Comparison of ENCODE assay signal across 8 cellular contexts in genomic region chr11:62879150-62879549, GRCh38. TPM values are rescaled to one million over a fixed set of nuclear protein-coding genes. Genes with fewer than 3 reads are reported as not detected.
A peak's percentile ranks its signal among the peaks of the same experiment; 100 is the strongest.
DNase-seq lines count a peak whose midpoint lies in the region; ATAC-seq and TF ChIP-seq lines count a peak whose summit lies in the region.
"Had no signal": no experiment of that assay in that cellular context is flagged by ENCODE, and none has a peak within 500 bp of the region (broad histone marks: within the 10 kb centered on the region; RNA-seq: fewer than 3 reads in every experiment).

No MANE protein-coding gene starts in this region.

- TF ChIP-seq CTCF in activated CD8-positive, alpha-beta T cell treated with anti-CD3 and anti-CD28 coated beads for 36 hours (IDR thresholded peaks at IDR 0.05): no peak
- TF ChIP-seq CTCF in glutamatergic neuron (IDR thresholded peaks at IDR 0.05; ENCODE audit: partially characterized antibody, unreplicated experiment) (no peak), stomach (IDR thresholded peaks at IDR 0.05) (no peak)

- peak overlapping the region; percentile 100 for H3K27ac Mint-ChIP-seq in activated CD8-positive, alpha-beta T cell treated with anti-CD3 and anti-CD28 coated beads for 36 hours
- no peak overlapping the region for H3K27ac Mint-ChIP-seq in glutamatergic neuron (ENCODE audit: unreplicated experiment)

- H3K4me3 ChIP-seq in stomach (peak overlapping the region in 1 of 4 donors; percentile 87), HAP-1 (no peak overlapping the region)

- peaks cover 9 to 20% (median 17%) of the 10 kb centered on the region in 4 donors for H3K36me3 ChIP-seq in stomach
- peaks cover 83% of the 10 kb centered on the region for H3K36me3 ChIP-seq in HAP-1 (replicated peaks)

- POLR2A ChIA-PET in activated CD8-positive, alpha-beta T cell treated with anti-CD3 and anti-CD28 coated beads for 36 hours (lab: Charles Lee): interaction anchor here (0.7 to 15.6 kb wide), 6 partner anchors 9 to 93 kb away, joined by 3 to 495 read pairs (median 6); partner anchors contain the start of gene TMEM179B

- peaks cover 63% of the 10 kb centered on the region for H3K36me3 Mint-ChIP-seq in activated CD8-positive, alpha-beta T cell treated with anti-CD3 and anti-CD28 coated beads for 36 hours (ENCODE audit: low read depth)
- no peaks in the 10 kb centered on the region for H3K36me3 Mint-ChIP-seq in glutamatergic neuron (ENCODE audit: unreplicated experiment)

- H3K27me3 ChIP-seq in stomach: no peaks in the 10 kb centered on the region
- H3K27me3 ChIP-seq in HAP-1 (ENCODE audit: low read depth): no peaks in the 10 kb centered on the region

- WGBS in stomach, 5 donors: 73 to 88% (median 78%) methylated on average over 4 of the region's 4 CpGs

- H3K4me1 ChIP-seq in stomach (peaks cover 48 to 76% (median 59%) of the 10 kb centered on the region in 4 donors), HAP-1 (peaks cover 24% of the 10 kb centered on the region)

- H3K9me3 ChIP-seq in stomach: no peaks in the 10 kb centered on the region
- H3K9me3 ChIP-seq in HAP-1: no peaks in the 10 kb centered on the region; the same call in 1 of the 2 replicates

- no peak for TF ChIP-seq EP300 in stomach (IDR thresholded peaks at IDR 0.05)

- in situ Hi-C loops in HAP-1 (cut with MboI; ENCODE audit: low sequenced_read_pairs): loop anchor here (10.0 kb wide), 1 partner anchor 154 kb away; the partner anchor contains the start of genes HNRNPUL2 and TTC9C

- H3K4me1 Mint-ChIP-seq in activated CD8-positive, alpha-beta T cell treated with anti-CD3 and anti-CD28 coated beads for 36 hours (ENCODE audit: low read depth): peaks cover 28% of the 10 kb centered on the region
- H3K4me1 Mint-ChIP-seq in glutamatergic neuron (ENCODE audit: low read depth, unreplicated experiment): peaks cover 40% of the 10 kb centered on the region

- peak in 71 of 76 experiments; percentile 43 to 91 (median 73) for DNase-seq in HUDEP-2 (lab: John Stamatoyannopoulos, UW; ENCODE audit: unreplicated experiment in 76 of 76)
- DNase-seq in activated CD8-positive, alpha-beta T cell treated with anti-CD3 and anti-CD28 coated beads for 36 hours: no peak
- DNase-seq in glutamatergic neuron: no peak
- no peak for DNase-seq in stomach
- no peak for DNase-seq in DMS53 (lab: John Stamatoyannopoulos, UW)
- no peak for DNase-seq in HAP-1 (ENCODE audit: low spot score in 2 of 2)

- H3K27me3 Mint-ChIP-seq in activated CD8-positive, alpha-beta T cell treated with anti-CD3 and anti-CD28 coated beads for 36 hours: no peaks in the 10 kb centered on the region
- peaks cover 17% of the 10 kb centered on the region for H3K27me3 Mint-ChIP-seq in glutamatergic neuron (ENCODE audit: unreplicated experiment)

- no peak for ATAC-seq in activated CD8-positive, alpha-beta T cell treated with anti-CD3 and anti-CD28 coated beads for 36 hours
- ATAC-seq in HG03565 (IDR thresholded peaks at IDR 0.05; ENCODE audit: unreplicated experiment): no peak
- ATAC-seq: activated CD4-positive, CD25-positive, alpha-beta regulatory T cell treated with anti-CD3 and anti-CD28 coated beads, Interleukin-2, amount 50 U/mL, for 24 hours had no signal

- intact Hi-C loops in activated CD8-positive, alpha-beta T cell treated with anti-CD3 and anti-CD28 coated beads for 36 hours (cut with micrococcal nuclease): no loop called here
- intact Hi-C loops in stomach (cut with DNase I; ENCODE audit: low total_unique reads): no loop called here

- no peak for TF ChIP-seq POLR2A in stomach (IDR thresholded peaks at IDR 0.05)

- CTCF ChIA-PET in activated CD8-positive, alpha-beta T cell treated with anti-CD3 and anti-CD28 coated beads for 36 hours (lab: Charles Lee): no interaction called here

- H3K4me3 Mint-ChIP-seq in activated CD8-positive, alpha-beta T cell treated with anti-CD3 and anti-CD28 coated beads for 36 hours: no peak overlapping the region
- H3K4me3 Mint-ChIP-seq in glutamatergic neuron (ENCODE audit: unreplicated experiment): peak overlapping the region; percentile 100

- H3K9me3 Mint-ChIP-seq in activated CD8-positive, alpha-beta T cell treated with anti-CD3 and anti-CD28 coated beads for 36 hours: no peaks in the 10 kb centered on the region
- H3K9me3 Mint-ChIP-seq in glutamatergic neuron (ENCODE audit: unreplicated experiment): peaks cover 17% of the 10 kb centered on the region

- peak overlapping the region; percentile 70 to 100 (median 99) for H3K27ac ChIP-seq in stomach

RNA-seq across cellular contexts. Expression of gene SLC3A2, which starts 1.5 kb away (rescaled TPM):
- 100 to 1,000 TPM; 299 to 315 TPM for total RNA-seq in activated CD8-positive, alpha-beta T cell treated with anti-CD3 and anti-CD28 coated beads for 36 hours
- total RNA-seq in glutamatergic neuron (ENCODE audit: unreplicated experiment) (221 TPM), stomach (100 to 1,000 TPM in 4 of 5 donors, 10 to 100 TPM in 1; 70.7 to 255 (median 141) TPM)
- 100 to 1,000 TPM in 1 of 3 donors, 10 to 100 TPM in 2; 36.0 to 176 (median 51.6) TPM for polyA plus RNA-seq in stomach

RNA-seq across cellular contexts. Expression of gene WDR74, which starts 39.8 kb away (rescaled TPM):
- total RNA-seq in activated CD8-positive, alpha-beta T cell treated with anti-CD3 and anti-CD28 coated beads for 36 hours: 10 to 100 TPM; 96.5 to 99.3 TPM
- total RNA-seq in glutamatergic neuron (ENCODE audit: unreplicated experiment) (69.0 TPM), stomach (10 to 100 TPM; 27.7 to 57.6 (median 41.2) TPM)
- polyA plus RNA-seq in stomach: 10 to 100 TPM; 47.2 to 67.9 (median 48.8) TPM

RNA-seq across cellular contexts. Expression of gene CHRM1, which starts 42.0 kb away (rescaled TPM):
- total RNA-seq in activated CD8-positive, alpha-beta T cell treated with anti-CD3 and anti-CD28 coated beads for 36 hours: not detected
- total RNA-seq in glutamatergic neuron (ENCODE audit: unreplicated experiment) (not detected), stomach (10 to 100 TPM in 1 of 5 donors, 1 to 10 TPM in 2, under 1 TPM in 1, not detected in 1; 0.73 to 19.4 (median 6.6) TPM)
- polyA plus RNA-seq in stomach: under 1 TPM in 2 of 3 donors, not detected in 1; 0.12 to 0.48 TPM

RNA-seq across cellular contexts. Expression of gene TEX54, which starts 46.5 kb away (rescaled TPM):
- not detected for total RNA-seq in activated CD8-positive, alpha-beta T cell treated with anti-CD3 and anti-CD28 coated beads for 36 hours
- 1.0 TPM for total RNA-seq in glutamatergic neuron (ENCODE audit: unreplicated experiment)
- not detected for total RNA-seq in stomach
- polyA plus RNA-seq in stomach: not detected

RNA-seq across cellular contexts. Expression of gene STX5, which starts 47.3 kb away (rescaled TPM):
- total RNA-seq in activated CD8-positive, alpha-beta T cell treated with anti-CD3 and anti-CD28 coated beads for 36 hours: 10 to 100 TPM; 22.0 to 22.8 TPM
- total RNA-seq in glutamatergic neuron (ENCODE audit: unreplicated experiment) (40.7 TPM), stomach (10 to 100 TPM in 4 of 5 donors, 1 to 10 TPM in 1; 8.2 to 48.1 (median 24.2) TPM)
- polyA plus RNA-seq in stomach: 10 to 100 TPM; 21.7 to 44.6 (median 29.3) TPM

Comparison
In these comparisons a context has a peak if more than half of its experiments do, and no peak if none do; other contexts are left out.
1. DNase-seq: peak in HUDEP-2 (71 of 76); none in activated CD8-positive, alpha-beta T cell treated with anti-CD3 and anti-CD28 coated beads for 36 hours (single experiment), glutamatergic neuron (single experiment), stomach (single experiment), DMS53 (single experiment) and HAP-1 (0 of 2).